8 cellular contexts compared by ENCODE assay signal in the genomic region with DNA sequence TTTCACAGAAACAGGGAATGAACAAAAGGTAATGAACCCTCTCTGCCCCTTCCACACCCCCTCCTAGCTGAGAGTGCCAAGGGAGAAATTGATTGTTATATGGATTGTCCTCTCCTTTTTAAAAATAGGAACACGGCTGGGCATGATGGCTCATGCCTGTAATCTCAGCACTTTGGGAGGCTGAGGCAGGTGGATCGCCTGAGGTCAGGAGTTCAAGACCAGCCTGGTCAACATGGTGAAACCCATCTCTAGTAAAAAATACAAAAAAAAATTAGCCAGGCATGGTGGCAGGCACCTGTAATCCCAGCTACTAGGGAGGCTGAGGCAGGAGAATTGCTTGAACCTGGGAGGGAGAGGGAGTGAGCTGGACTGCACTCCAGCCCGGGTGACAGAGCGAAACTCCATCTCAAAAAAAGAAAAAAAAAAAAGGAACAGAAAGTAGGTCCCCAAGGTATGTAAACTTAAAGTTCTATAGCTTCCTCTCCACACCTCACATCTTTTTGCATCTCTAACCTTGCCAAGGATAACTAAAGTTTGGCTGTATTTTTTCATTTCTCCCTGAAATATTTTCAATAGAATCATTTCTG. TPM values are rescaled to one million over a fixed set of nuclear protein-coding genes. Genes with fewer than 3 reads are reported as not detected.
A peak's percentile ranks its signal among the peaks of the same experiment; 100 is the strongest.
DNase-seq lines count a peak whose midpoint lies in the region; ATAC-seq and TF ChIP-seq lines count a peak whose summit lies in the region.
"Not testable (repeated sequence)": the region's sequence is repeated elsewhere in the genome, so short reads cannot be mapped to it uniquely, and the experiment has no call there.

No MANE protein-coding gene starts in this region.

- H2AFZ ChIP-seq in OCI-LY7 (ENCODE audit: low read length) = peak overlapping the region; percentile 34; the same call in 1 of the 2 replicates

- ATAC-seq in GM18907 (IDR thresholded peaks at IDR 0.05; ENCODE audit: unreplicated experiment) (peak; percentile 39), GM21390 (IDR thresholded peaks at IDR 0.05; ENCODE audit: unreplicated experiment) (peak; percentile 70), HG02642 (IDR thresholded peaks at IDR 0.05; ENCODE audit: poor library complexity, unreplicated experiment) (peak; percentile 42), HG03097 (IDR thresholded peaks at IDR 0.05; ENCODE audit: low FRiP score, unreplicated experiment) (peak; percentile 37), HG03575 (IDR thresholded peaks at IDR 0.05; ENCODE audit: extremely low read depth, insufficient number of reproducible peaks, low FRiP score, unreplicated experiment) (peak; percentile 60)
- ATAC-seq in natural killer cell = not testable (repeated sequence)

- peak overlapping the region; percentile 14 to 52 for H3K27ac Mint-ChIP-seq in natural killer cell

- peaks cover 39% of the 10 kb centered on the region for H3K4me1 ChIP-seq in OCI-LY7 (ENCODE audit: insufficient read depth, low read length, poor library complexity, severe bottlenecking)

- H3K36me3 ChIP-seq in OCI-LY7 (ENCODE audit: insufficient read depth, low read length) = not testable (repeated sequence)

- not testable (repeated sequence) for H4K20me1 ChIP-seq in OCI-LY7 (ENCODE audit: insufficient read depth, low read length)

- H3K27me3 Mint-ChIP-seq in natural killer cell (ENCODE audit: low read depth in 2 of 2) = not testable (repeated sequence)

- DNase-seq in GM12865 (ENCODE audit: low read depth) (peak; percentile 58), OCI-LY7 (ENCODE audit: low spot score) (peak; percentile 65)
- not testable (repeated sequence) for DNase-seq in natural killer cell

- not testable (repeated sequence) for H3K4me3 ChIP-seq in GM12865 (ENCODE audit: low read depth, low read length)
- H3K4me3 ChIP-seq in OCI-LY7 (ENCODE audit: low read depth, low read length, poor library complexity, severe bottlenecking) = peak overlapping the region; percentile 19

- CTCF ChIA-PET in OCI-LY7 (lab: Charles Lee; ENCODE audit: unreplicated experiment) = interaction anchor here (0.7 to 1.3 kb wide), 3 partner anchors 12 to 187 kb away, joined by 3 to 4 read pairs (median 3); no protein-coding TSS in a partner anchor

- not testable (repeated sequence) for TF ChIP-seq CTCF in GM12865 (IDR thresholded peaks at IDR 0.05; ENCODE audit: insufficient read depth, low read depth, low read length, missing control alignments); OCI-LY7 (conservative IDR thresholded peaks at IDR 0.05; ENCODE audit: low read length); natural killer cell (IDR thresholded peaks at IDR 0.05)

- not testable (repeated sequence) for H3K9me3 ChIP-seq in OCI-LY7 (ENCODE audit: low read length)

- not testable (repeated sequence) for BruUV-seq in OCI-LY7 (replicated peaks; lab: Mats Ljungman, UMichigan)

- not testable (repeated sequence) for H3K79me2 ChIP-seq in OCI-LY7 (ENCODE audit: insufficient read depth, low read depth, low read length)

- intact Hi-C loops in OCI-LY7 (cut with micrococcal nuclease; ENCODE audit: unreplicated experiment); natural killer cell (cut with micrococcal nuclease): not testable (repeated sequence)

- not testable (repeated sequence) for H3K9me3 Mint-ChIP-seq in natural killer cell

- POLR2A ChIA-PET in OCI-LY7 (lab: Charles Lee) = interaction anchor here (0.6 to 2.8 kb wide), 9 partner anchors 9 to 452 kb away, joined by 3 to 11 read pairs (median 4); no protein-coding TSS in a partner anchor

- peak overlapping the region; percentile 1 for H3K27ac ChIP-seq in OCI-LY7 (ENCODE audit: low read depth, low read length, poor library complexity, severe bottlenecking)

- H3K4me3 Mint-ChIP-seq in natural killer cell = not testable (repeated sequence)

- H3K4me2 ChIP-seq in OCI-LY7 (ENCODE audit: low read length) = peak overlapping the region; percentile 60

- not testable (repeated sequence) for H3K36me3 Mint-ChIP-seq in natural killer cell

- not testable (repeated sequence) for H3K9me2 ChIP-seq in OCI-LY7 (ENCODE audit: insufficient read depth, low read length)

- peaks cover 41 to 49% of the 10 kb centered on the region in 2 donors for H3K4me1 Mint-ChIP-seq in natural killer cell

RNA-seq across cellular contexts. Expression of gene GMCL1, which starts 26.6 kb away (rescaled TPM):
- total RNA-seq in OCI-LY7 (2014; rRNA removed; shearing (Covaris generic)) = 11.9 and 14.4 TPM in 2 replicates
- total RNA-seq in OCI-LY7 (2022) (25.9 and 28.2 TPM in 2 replicates), natural killer cell (10 to 100 TPM; 34.6 to 49.4 (median 35.9) TPM)
